21 cellular contexts compared by ENCODE assay signal in the genomic region with DNA sequence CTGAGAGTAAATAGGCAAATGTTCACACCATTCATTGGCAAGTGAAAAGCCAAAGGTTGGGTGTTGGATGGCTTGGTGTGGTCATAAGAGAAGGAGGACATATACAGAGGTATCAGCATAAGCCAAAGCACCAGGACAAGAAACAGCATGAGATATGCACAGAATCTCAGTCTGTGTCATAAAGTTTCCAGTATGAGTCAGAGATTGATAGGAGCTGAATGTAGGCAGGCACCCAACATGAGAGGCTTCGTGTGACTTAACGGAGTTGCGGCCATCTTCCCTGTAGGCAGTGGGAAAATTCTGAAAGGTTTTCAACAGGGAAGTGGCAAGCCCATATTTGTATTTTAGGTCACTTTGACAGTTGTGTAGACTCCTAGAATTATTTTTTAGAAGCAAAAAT. TPM values are rescaled to one million over a fixed set of nuclear protein-coding genes. Genes with fewer than 3 reads are reported as not detected.
DNase-seq lines count a peak whose midpoint lies in the region; ATAC-seq and TF ChIP-seq lines count a peak whose summit lies in the region.
"Had no signal": no experiment of that assay in that cellular context is flagged by ENCODE, and none has a peak within 500 bp of the region (broad histone marks: within the 10 kb centered on the region; RNA-seq: fewer than 3 reads in every experiment).

No MANE protein-coding gene starts in this region.

- no peak for TF ChIP-seq CTCF in fibroblast of the aortic adventitia (IDR thresholded peaks at IDR 0.05; ENCODE audit: insufficient read depth, low read length)

- no peak overlapping the region for H3K4me3 ChIP-seq in fibroblast of the aortic adventitia (ENCODE audit: low read depth, low read length)
- H3K4me3 ChIP-seq: SK-N-MC, vagina had no signal

- in situ Hi-C loops in ACHN (cut with HindIII; ENCODE audit: low pct_ligation_motif_present, low pct_unique_long_range_greater_than_20kb, low sequenced_read_pairs): no loop called here

- ATAC-seq in GM18520 (IDR thresholded peaks at IDR 0.05; ENCODE audit: unreplicated experiment): peak; percentile 62
- ATAC-seq in GM21717 (IDR thresholded peaks at IDR 0.05; ENCODE audit: unreplicated experiment): peak; percentile 86
- ATAC-seq in HG03442 (IDR thresholded peaks at IDR 0.05; ENCODE audit: unreplicated experiment): peak; percentile 86
- ATAC-seq: activated T-cell treated with anti-CD3 and anti-CD28 coated beads, Interleukin-2, amount 50 U/mL, for 4 hours had no signal

- peak; percentile 4 for DNase-seq in fibroblast of the aortic adventitia (ENCODE audit: low read depth)
- DNase-seq in activated naive CD4-positive, alpha-beta T cell treated with Interleukin-2 at 50 U/mL for 16 hours: no peak
- DNase-seq in NCI-H2196 (lab: John Stamatoyannopoulos, UW; ENCODE audit: unreplicated experiment): no peak
- DNase-seq in ACHN: no peak
- no peak for DNase-seq in germinal center (ENCODE audit: low spot score)
- DNase-seq: activated naive CD8-positive, alpha-beta T cell treated with anti-CD3 and anti-CD28 coated beads, Interleukin-2, amount 10 ng/mL, durations not matched to agents 7 days and 5 days; activated T-cell treated with anti-CD3 and anti-CD28 coated beads, Interleukin-2, amount 50 U/mL, for 4 hours; caudate nucleus; COR-L47; effector CD8-positive, alpha-beta T cell; GDM1; H9; NCI-H2029 treated with DMSO at 0.1 percent for 48 hours; NCI-H524 treated with DMSO at 0.1 percent for 48 hours; OCI-M1; stimulated activated naive CD4-positive, alpha-beta T cell treated with Interleukin-2 at 50 U/mL for 16 hours had no signal

RNA-seq across cellular contexts. Expression of gene SNCAIP, which starts 54.5 kb away (rescaled TPM):
- total RNA-seq in fibroblast of the aortic adventitia (ENCODE audit: low replicate concordance): 0.18 and 0.57 TPM in 2 replicates
- total RNA-seq: activated naive CD8-positive, alpha-beta T cell treated with anti-CD3 and anti-CD28 coated beads, Interleukin-2, amount 10 ng/mL, durations not matched to agents 7 days and 5 days; activated T-cell treated with anti-CD3 and anti-CD28 coated beads, Interleukin-2, amount 50 U/mL, for 4 hours had no signal
